1 cellular context compared by ENCODE assay signal in the genomic region with DNA sequence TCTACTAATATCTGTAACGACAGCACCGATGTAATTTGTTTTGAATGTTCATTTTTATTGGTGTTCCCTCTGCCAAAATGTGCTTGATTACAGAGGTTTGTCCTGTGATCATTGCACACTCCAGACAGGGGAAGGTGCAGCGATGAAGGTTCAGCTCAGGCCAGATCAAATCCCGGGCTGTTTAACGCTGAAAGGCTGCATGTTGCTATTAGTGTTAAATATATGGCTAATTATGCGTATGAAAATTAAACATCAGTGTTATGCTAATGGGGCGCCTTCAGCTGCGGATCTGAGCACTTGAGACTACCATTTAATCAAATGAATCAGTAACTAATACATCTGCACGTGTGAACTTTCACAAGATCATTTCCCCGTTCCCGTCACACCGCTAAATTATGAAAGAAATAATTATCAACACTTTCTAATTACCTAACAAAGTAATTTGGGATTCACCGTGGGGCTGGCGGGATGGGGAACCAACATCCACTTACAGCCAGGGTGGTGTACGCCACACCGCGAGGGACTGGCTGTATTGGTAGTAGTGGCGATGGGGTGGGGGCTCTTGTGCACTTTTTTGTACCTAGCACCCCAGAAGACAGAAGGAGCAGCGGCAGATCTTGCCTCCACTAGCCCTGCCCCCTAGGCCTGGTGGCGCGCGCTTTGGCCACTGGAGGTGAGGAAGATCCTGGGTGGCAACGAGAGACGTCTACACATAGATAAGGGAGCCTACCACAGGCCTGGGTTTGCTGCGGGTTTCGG.
TF ChIP-seq lines count a peak whose summit lies in the region.

No MANE protein-coding gene starts in this region.

TF ChIP-seq in HepG2, 621 proteins besides CTCF, POLR2A, EP300 and RAD21 (continued from another document):
- peak; percentile 91 for TF ChIP-seq CBX2 (IDR thresholded peaks at IDR 0.05; ENCODE audit: low read depth, low read length)
- TF ChIP-seq CBX2 (CRISPR knock-in tag; IDR thresholded peaks at IDR 0.05; ENCODE audit: low read depth), result 0 out of 2 replicates have a peak, but pooled peaks have one; percentile 16
- TF ChIP-seq ZNF350 (CRISPR knock-in tag; IDR thresholded peaks at IDR 0.05; ENCODE audit: borderline replicate concordance, low read depth), result no peak
- no peak for TF ChIP-seq ZNF782 (CRISPR knock-in tag; IDR thresholded peaks at IDR 0.05; ENCODE audit: borderline replicate concordance)
- no peak for TF ChIP-seq RXRA (CRISPR knock-in tag; IDR thresholded peaks at IDR 0.05)
- TF ChIP-seq, protein P1, sequence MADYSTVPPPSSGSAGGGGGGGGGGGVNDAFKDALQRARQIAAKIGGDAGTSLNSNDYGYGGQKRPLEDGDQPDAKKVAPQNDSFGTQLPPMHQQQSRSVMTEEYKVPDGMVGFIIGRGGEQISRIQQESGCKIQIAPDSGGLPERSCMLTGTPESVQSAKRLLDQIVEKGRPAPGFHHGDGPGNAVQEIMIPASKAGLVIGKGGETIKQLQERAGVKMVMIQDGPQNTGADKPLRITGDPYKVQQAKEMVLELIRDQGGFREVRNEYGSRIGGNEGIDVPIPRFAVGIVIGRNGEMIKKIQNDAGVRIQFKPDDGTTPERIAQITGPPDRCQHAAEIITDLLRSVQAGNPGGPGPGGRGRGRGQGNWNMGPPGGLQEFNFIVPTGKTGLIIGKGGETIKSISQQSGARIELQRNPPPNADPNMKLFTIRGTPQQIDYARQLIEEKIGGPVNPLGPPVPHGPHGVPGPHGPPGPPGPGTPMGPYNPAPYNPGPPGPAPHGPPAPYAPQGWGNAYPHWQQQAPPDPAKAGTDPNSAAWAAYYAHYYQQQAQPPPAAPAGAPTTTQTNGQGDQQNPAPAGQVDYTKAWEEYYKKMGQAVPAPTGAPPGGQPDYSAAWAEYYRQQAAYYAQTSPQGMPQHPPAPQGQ (CRISPR knock-in tag; IDR thresholded peaks at IDR 0.05; ENCODE audit: borderline replicate concordance), result no peak
- TF ChIP-seq BHLHE40 (IDR thresholded peaks at IDR 0.05; ENCODE audit: low read length), result no peak
- no peak for TF ChIP-seq CBX1 (IDR thresholded peaks at IDR 0.05; ENCODE audit: low read depth)
- no peak for TF ChIP-seq ZNF205 (CRISPR knock-in tag; IDR thresholded peaks at IDR 0.05)
- no peak for TF ChIP-seq SKIL (CRISPR knock-in tag; IDR thresholded peaks at IDR 0.05; ENCODE audit: borderline replicate concordance)
- peak; percentile 60; the same call in 1 of the 2 replicates for TF ChIP-seq ZBTB33 (CRISPR knock-in tag; IDR thresholded peaks at IDR 0.05)
- TF ChIP-seq ZNF781 (CRISPR knock-in tag; IDR thresholded peaks at IDR 0.05; ENCODE audit: borderline replicate concordance, not compliant biosample characterization), result no peak
- no peak for TF ChIP-seq ZBTB7B (CRISPR knock-in tag; IDR thresholded peaks at IDR 0.05)
- no peak for TF ChIP-seq ZNF772 (CRISPR knock-in tag; IDR thresholded peaks at IDR 0.05)
- TF ChIP-seq NR1H2 (CRISPR knock-in tag; IDR thresholded peaks at IDR 0.05; ENCODE audit: borderline replicate concordance, low read depth), result no peak
- no peak for TF ChIP-seq SRSF9 (IDR thresholded peaks at IDR 0.05; ENCODE audit: borderline replicate concordance, insufficient read depth, low read depth, low read length, poor library complexity, severe bottlenecking)
- TF ChIP-seq, protein P2, sequence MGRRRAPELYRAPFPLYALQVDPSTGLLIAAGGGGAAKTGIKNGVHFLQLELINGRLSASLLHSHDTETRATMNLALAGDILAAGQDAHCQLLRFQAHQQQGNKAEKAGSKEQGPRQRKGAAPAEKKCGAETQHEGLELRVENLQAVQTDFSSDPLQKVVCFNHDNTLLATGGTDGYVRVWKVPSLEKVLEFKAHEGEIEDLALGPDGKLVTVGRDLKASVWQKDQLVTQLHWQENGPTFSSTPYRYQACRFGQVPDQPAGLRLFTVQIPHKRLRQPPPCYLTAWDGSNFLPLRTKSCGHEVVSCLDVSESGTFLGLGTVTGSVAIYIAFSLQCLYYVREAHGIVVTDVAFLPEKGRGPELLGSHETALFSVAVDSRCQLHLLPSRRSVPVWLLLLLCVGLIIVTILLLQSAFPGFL (CRISPR knock-in tag; IDR thresholded peaks at IDR 0.05), result no peak
- no peak for TF ChIP-seq SALL2 (CRISPR knock-in tag; IDR thresholded peaks at IDR 0.05)
- TF ChIP-seq ISX (CRISPR knock-in tag; conservative IDR thresholded peaks at IDR 0.05), result no peak
- 0 out of 2 replicates have a peak, but pooled peaks have one; percentile 26 for TF ChIP-seq ZSCAN30 (CRISPR knock-in tag; IDR thresholded peaks at IDR 0.05)
- no peak for TF ChIP-seq HDAC2 (CRISPR knock-in tag; IDR thresholded peaks at IDR 0.05)
- TF ChIP-seq MED1 (CRISPR knock-in tag; IDR thresholded peaks at IDR 0.05), result no peak
- TF ChIP-seq, protein P3, sequence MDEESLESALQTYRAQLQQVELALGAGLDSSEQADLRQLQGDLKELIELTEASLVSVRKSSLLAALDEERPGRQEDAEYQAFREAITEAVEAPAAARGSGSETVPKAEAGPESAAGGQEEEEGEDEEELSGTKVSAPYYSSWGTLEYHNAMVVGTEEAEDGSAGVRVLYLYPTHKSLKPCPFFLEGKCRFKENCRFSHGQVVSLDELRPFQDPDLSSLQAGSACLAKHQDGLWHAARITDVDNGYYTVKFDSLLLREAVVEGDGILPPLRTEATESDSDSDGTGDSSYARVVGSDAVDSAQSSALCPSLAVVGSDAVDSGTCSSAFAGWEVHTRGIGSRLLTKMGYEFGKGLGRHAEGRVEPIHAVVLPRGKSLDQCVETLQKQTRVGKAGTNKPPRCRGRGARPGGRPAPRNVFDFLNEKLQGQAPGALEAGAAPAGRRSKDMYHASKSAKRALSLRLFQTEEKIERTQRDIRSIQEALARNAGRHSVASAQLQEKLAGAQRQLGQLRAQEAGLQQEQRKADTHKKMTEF (CRISPR knock-in tag; IDR thresholded peaks at IDR 0.05), result no peak
- TF ChIP-seq XBP1 (CRISPR knock-in tag; IDR thresholded peaks at IDR 0.05), result no peak
- no peak for TF ChIP-seq ZNF121 (CRISPR knock-in tag; IDR thresholded peaks at IDR 0.05)
- TF ChIP-seq, protein P4, sequence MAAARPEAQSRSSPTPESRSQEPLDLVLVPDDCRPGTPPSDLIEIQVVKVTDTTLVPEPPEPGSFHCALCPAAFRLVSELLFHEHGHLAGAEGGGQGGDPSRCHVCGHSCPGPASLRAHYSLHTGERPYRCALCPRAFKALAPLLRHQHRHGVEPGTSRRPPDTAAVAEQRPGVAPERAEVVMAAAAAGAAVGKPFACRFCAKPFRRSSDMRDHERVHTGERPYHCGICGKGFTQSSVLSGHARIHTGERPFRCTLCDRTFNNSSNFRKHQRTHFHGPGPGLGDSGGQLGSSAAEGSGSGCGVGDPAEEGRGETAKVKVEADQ (CRISPR knock-in tag; IDR thresholded peaks at IDR 0.05; ENCODE audit: borderline replicate concordance), result no peak
- no peak for TF ChIP-seq ZNF749 (CRISPR knock-in tag; IDR thresholded peaks at IDR 0.05; ENCODE audit: borderline replicate concordance)
- no peak for TF ChIP-seq NCOA5 (CRISPR knock-in tag; IDR thresholded peaks at IDR 0.05)
TF ChIP-seq in HepG2: peak in this region for 11.
